Comparison of ENCODE assay signal across 1 cellular context in the genomic region with DNA sequence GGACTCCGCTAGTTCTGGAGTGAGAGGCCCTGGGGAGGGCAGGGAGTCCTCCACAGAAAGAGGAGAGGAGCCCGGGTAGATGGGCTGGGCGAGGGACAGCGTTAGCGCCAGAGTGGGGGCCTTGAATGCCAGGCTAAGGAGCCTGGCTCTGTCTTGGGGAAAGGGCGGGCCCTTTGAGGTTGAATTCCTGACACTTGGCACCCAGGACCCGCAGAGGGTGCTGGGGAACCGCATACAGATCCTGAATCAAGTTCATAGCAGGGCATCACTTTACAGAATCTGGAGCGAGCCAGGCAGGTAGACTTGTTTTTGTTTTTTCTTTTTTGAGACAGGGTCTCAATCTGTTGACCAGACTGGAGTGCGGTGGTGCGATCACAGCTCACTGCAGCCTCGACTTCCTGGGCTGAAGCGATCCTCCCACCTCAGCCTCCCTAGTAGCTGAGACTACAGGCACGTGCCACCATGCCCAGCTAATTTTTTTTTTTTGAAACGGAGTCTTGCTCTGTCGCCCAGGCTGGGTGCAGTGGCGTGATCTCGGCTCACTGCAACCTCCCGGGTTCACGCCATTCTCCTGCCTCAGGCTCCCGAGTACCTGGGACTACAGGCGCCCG.
TF ChIP-seq lines count a peak whose summit lies in the region.

No MANE protein-coding gene starts in this region.

TF ChIP-seq in GM23338, 12 proteins besides CTCF, POLR2A, EP300 and RAD21 (continued from another document):
- TF ChIP-seq, protein P1, sequence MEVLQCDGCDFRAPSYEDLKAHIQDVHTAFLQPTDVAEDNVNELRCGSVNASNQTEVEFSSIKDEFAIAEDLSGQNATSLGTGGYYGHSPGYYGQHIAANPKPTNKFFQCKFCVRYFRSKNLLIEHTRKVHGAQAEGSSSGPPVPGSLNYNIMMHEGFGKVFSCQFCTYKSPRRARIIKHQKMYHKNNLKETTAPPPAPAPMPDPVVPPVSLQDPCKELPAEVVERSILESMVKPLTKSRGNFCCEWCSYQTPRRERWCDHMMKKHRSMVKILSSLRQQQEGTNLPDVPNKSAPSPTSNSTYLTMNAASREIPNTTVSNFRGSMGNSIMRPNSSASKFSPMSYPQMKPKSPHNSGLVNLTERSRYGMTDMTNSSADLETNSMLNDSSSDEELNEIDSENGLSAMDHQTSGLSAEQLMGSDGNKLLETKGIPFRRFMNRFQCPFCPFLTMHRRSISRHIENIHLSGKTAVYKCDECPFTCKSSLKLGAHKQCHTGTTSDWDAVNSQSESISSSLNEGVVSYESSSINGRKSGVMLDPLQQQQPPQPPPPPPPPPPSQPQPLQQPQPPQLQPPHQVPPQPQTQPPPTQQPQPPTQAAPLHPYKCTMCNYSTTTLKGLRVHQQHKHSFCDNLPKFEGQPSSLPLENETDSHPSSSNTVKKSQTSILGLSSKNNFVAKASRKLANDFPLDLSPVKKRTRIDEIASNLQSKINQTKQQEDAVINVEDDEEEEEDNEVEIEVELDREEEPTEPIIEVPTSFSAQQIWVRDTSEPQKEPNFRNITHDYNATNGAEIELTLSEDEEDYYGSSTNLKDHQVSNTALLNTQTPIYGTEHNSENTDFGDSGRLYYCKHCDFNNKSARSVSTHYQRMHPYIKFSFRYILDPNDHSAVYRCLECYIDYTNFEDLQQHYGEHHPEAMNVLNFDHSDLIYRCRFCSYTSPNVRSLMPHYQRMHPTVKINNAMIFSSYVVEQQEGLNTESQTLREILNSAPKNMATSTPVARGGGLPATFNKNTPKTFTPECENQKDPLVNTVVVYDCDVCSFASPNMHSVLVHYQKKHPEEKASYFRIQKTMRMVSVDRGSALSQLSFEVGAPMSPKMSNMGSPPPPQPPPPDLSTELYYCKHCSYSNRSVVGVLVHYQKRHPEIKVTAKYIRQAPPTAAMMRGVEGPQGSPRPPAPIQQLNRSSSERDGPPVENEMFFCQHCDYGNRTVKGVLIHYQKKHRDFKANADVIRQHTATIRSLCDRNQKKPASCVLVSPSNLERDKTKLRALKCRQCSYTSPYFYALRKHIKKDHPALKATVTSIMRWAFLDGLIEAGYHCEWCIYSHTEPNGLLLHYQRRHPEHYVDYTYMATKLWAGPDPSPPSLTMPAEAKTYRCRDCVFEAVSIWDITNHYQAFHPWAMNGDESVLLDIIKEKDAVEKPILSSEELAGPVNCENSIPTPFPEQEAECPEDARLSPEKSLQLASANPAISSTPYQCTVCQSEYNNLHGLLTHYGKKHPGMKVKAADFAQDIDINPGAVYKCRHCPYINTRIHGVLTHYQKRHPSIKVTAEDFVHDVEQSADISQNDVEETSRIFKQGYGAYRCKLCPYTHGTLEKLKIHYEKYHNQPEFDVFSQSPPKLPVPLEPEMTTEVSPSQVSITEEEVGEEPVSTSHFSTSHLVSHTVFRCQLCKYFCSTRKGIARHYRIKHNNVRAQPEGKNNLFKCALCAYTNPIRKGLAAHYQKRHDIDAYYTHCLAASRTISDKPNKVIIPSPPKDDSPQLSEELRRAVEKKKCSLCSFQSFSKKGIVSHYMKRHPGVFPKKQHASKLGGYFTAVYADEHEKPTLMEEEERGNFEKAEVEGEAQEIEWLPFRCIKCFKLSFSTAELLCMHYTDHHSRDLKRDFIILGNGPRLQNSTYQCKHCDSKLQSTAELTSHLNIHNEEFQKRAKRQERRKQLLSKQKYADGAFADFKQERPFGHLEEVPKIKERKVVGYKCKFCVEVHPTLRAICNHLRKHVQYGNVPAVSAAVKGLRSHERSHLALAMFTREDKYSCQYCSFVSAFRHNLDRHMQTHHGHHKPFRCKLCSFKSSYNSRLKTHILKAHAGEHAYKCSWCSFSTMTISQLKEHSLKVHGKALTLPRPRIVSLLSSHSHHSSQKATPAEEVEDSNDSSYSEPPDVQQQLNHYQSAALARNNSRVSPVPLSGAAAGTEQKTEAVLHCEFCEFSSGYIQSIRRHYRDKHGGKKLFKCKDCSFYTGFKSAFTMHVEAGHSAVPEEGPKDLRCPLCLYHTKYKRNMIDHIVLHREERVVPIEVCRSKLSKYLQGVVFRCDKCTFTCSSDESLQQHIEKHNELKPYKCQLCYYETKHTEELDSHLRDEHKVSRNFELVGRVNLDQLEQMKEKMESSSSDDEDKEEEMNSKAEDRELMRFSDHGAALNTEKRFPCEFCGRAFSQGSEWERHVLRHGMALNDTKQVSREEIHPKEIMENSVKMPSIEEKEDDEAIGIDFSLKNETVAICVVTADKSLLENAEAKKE (CRISPR knock-in tag; IDR thresholded peaks at IDR 0.05): no peak
- TF ChIP-seq ETS1 (IDR thresholded peaks at IDR 0.05) (no peak), ZNF114 (CRISPR knock-in tag; IDR thresholded peaks at IDR 0.05) (no peak)
